ENCODE assay signal across 8 cellular contexts in the genomic region with DNA sequence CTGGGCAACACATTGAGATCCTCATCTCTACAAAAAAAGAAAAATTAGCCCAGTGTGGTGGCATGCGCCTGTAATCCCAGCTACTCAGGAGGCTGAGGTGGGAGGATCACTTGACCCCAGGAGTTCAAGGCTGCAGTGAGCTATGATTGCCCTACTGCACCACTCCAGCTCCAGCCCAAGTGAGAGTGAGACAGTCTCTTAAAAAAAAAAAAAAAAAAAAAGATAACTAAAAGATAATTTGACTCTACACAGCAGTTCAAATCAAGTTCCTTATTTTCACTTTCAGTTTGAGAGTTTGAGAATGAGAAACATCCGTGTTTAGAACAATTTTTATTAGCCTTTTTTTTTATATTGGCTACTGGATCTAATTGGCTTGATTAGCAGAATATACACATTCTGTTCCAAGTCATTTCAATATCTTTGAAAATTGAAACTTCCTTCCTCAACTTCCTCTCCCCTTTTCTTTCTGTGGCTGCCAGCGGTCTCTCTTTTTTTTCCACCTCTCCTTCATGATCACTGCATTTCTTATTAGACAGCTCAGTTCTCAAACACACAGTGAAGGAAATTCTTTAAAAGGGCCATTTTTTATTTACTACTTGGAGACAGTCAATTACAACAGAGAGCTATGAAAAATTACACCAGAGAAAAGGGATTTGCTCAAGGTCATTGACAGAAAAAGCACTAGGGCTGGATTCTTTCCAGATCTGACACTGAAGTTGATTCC. TPM values are rescaled to one million over a fixed set of nuclear protein-coding genes. Genes with fewer than 3 reads are reported as not detected.
A peak's percentile ranks its signal among the peaks of the same experiment; 100 is the strongest.
DNase-seq lines count a peak whose midpoint lies in the region; ATAC-seq and TF ChIP-seq lines count a peak whose summit lies in the region.

No MANE protein-coding gene starts in this region.

- H3K27ac ChIP-seq in Karpas-422 (ENCODE audit: low read length) (peak overlapping the region; percentile 89), muscle layer of colon (ENCODE audit: low read depth, low read length) (peak overlapping the region; percentile 44)

- H3K4me1 ChIP-seq in Karpas-422 (ENCODE audit: low read length): peaks cover 35% of the 10 kb centered on the region
- peaks cover 17% of the 10 kb centered on the region for H3K4me1 ChIP-seq in muscle layer of colon (ENCODE audit: insufficient read depth, low read length)

- DNase-seq in CD14-positive monocyte (ENCODE audit: low spot score) (no peak), Karpas-422 (peak; percentile 79), LoVo (ENCODE audit: low spot score) (no peak), activated gamma-delta T cell (lab: John Stamatoyannopoulos, UW) (no peak), SHP77 treated with DMSO at 0.1 percent for 48 hours (lab: John Stamatoyannopoulos, UW) (no peak)

- no peaks in the 10 kb centered on the region for H3K36me3 Mint-ChIP-seq in CD14-positive monocyte
- no peaks in the 10 kb centered on the region for H3K36me3 Mint-ChIP-seq in brain

- TF ChIP-seq CTCF in CD14-positive monocyte (IDR thresholded peaks at IDR 0.05) (no peak), brain (conservative IDR thresholded peaks at IDR 0.05) (no peak)

- intact Hi-C loops in CD14-positive monocyte (cut with micrococcal nuclease): no loop called here

- peaks cover 0 to 5% (median 3%) of the 10 kb centered on the region in 7 donors for H3K9me3 Mint-ChIP-seq in CD14-positive monocyte
- H3K9me3 Mint-ChIP-seq in brain: peaks cover 7 to 16% (median 12%) of the 10 kb centered on the region in 5 experiments

- H3K4me1 Mint-ChIP-seq in CD14-positive monocyte (peaks cover 42% of the 10 kb centered on the region), brain (peaks cover 20% of the 10 kb centered on the region)

- H3K4me3 ChIP-seq in Karpas-422 (ENCODE audit: low read length) (peak overlapping the region; percentile 55), muscle layer of colon (ENCODE audit: low read depth in 1 of 2, low read length in 2 of 2) (no peak overlapping the region)

- H3K79me2 ChIP-seq in Karpas-422 (ENCODE audit: low read length): peaks cover 1% of the 10 kb centered on the region

- H3K27me3 Mint-ChIP-seq in CD14-positive monocyte (ENCODE audit: low read depth in 3 of 3): peaks cover 0 to 5% (median 3%) of the 10 kb centered on the region in 3 donors
- H3K27me3 Mint-ChIP-seq in brain: peaks cover 12% of the 10 kb centered on the region

- H3K9ac ChIP-seq in Karpas-422 (ENCODE audit: low read length) (peak overlapping the region; percentile 61), muscle layer of colon (ENCODE audit: low read length) (no peak overlapping the region)

- peak overlapping the region; percentile 69 to 93 for H3K4me3 Mint-ChIP-seq in CD14-positive monocyte
- peak overlapping the region; percentile 11 to 70 (median 33) for H3K4me3 Mint-ChIP-seq in brain

- H3K4me2 ChIP-seq in Karpas-422 (ENCODE audit: low read depth, low read length, poor library complexity, severe bottlenecking): peak overlapping the region; percentile 86

- ATAC-seq in GM21737 (IDR thresholded peaks at IDR 0.05; ENCODE audit: unreplicated experiment): no peak

- H4K20me1 ChIP-seq in Karpas-422 (ENCODE audit: insufficient read depth, low read depth, low read length): no peaks in the 10 kb centered on the region

- H3K9me3 ChIP-seq in Karpas-422 (ENCODE audit: low read length): no peaks in the 10 kb centered on the region
- H3K9me3 ChIP-seq in muscle layer of colon (ENCODE audit: low read length): no peaks in the 10 kb centered on the region

- H3K27ac Mint-ChIP-seq in CD14-positive monocyte: peak overlapping the region; percentile 68 to 94 (median 85)
- peak overlapping the region in 4 of 5 experiments; percentile 3 to 70 (median 40) for H3K27ac Mint-ChIP-seq in brain

- H2AFZ ChIP-seq in Karpas-422 (ENCODE audit: low read length): peak overlapping the region; percentile 82

- H3K36me3 ChIP-seq in Karpas-422 (ENCODE audit: insufficient read depth, low read length): no peaks in the 10 kb centered on the region
- H3K36me3 ChIP-seq in muscle layer of colon (ENCODE audit: insufficient read depth, low read length): no peaks in the 10 kb centered on the region

- H3K27me3 ChIP-seq in Karpas-422 (ENCODE audit: low read length) (no peaks in the 10 kb centered on the region), muscle layer of colon (ENCODE audit: control insufficient read depth in 1 of 2, insufficient read depth in 2 of 2, low read length in 2 of 2) (no peaks in the 10 kb centered on the region)

- H3K9me2 ChIP-seq in Karpas-422 (replicated peaks; ENCODE audit: insufficient read depth, low read length): no peaks in the 10 kb centered on the region

RNA-seq across cellular contexts. Expression of gene ACSF2, which starts 4.5 kb away (rescaled TPM):
- polyA plus RNA-seq in CD14-positive monocyte: 1 to 10 TPM; 2.8 to 5.5 TPM
- total RNA-seq in Karpas-422 (2014; rRNA removed; shearing (Covaris generic); ENCODE audit: low replicate concordance): 63.5 and 67.7 TPM in 2 replicates
- polyA plus RNA-seq in brain (ENCODE audit: insufficient read depth, low read depth, low replicate concordance): 7.9 TPM

RNA-seq across cellular contexts. Expression of gene LRRC59, which starts 24.1 kb away (rescaled TPM):
- polyA plus RNA-seq in CD14-positive monocyte (10 to 100 TPM; 45.7 to 48.9 TPM), brain (ENCODE audit: insufficient read depth, low read depth, low replicate concordance) (78.7 TPM)
- 53.3 and 68.0 TPM in 2 replicates for total RNA-seq in Karpas-422 (2014; rRNA removed; shearing (Covaris generic); ENCODE audit: low replicate concordance)

RNA-seq across cellular contexts. Expression of gene CHAD, which starts 47.2 kb away (rescaled TPM):
- polyA plus RNA-seq in CD14-positive monocyte (not detected), brain (ENCODE audit: insufficient read depth, low read depth, low replicate concordance) (2.7 TPM)
- not detected in 2 replicates for total RNA-seq in Karpas-422 (2014; rRNA removed; shearing (Covaris generic); ENCODE audit: low replicate concordance)

RNA-seq across cellular contexts. Expression of gene EME1, which starts 48.4 kb away (rescaled TPM):
- under 1 TPM; 0.43 to 0.76 TPM for polyA plus RNA-seq in CD14-positive monocyte
- 10.6 and 18.8 TPM in 2 replicates for total RNA-seq in Karpas-422 (2014; rRNA removed; shearing (Covaris generic); ENCODE audit: low replicate concordance)
- polyA plus RNA-seq in brain (ENCODE audit: insufficient read depth, low read depth, low replicate concordance): 6.0 TPM

RNA-seq across cellular contexts. Expression of gene MRPL27, which starts 48.5 kb away (rescaled TPM):
- 10 to 100 TPM; 75.3 to 82.3 TPM for polyA plus RNA-seq in CD14-positive monocyte
- total RNA-seq in Karpas-422 (2014; rRNA removed; shearing (Covaris generic); ENCODE audit: low replicate concordance): 22.3 and 48.6 TPM in 2 replicates
- polyA plus RNA-seq in brain (ENCODE audit: insufficient read depth, low read depth, low replicate concordance): 81.3 TPM
